21 cellular contexts compared by ENCODE assay signal in the genomic region with DNA sequence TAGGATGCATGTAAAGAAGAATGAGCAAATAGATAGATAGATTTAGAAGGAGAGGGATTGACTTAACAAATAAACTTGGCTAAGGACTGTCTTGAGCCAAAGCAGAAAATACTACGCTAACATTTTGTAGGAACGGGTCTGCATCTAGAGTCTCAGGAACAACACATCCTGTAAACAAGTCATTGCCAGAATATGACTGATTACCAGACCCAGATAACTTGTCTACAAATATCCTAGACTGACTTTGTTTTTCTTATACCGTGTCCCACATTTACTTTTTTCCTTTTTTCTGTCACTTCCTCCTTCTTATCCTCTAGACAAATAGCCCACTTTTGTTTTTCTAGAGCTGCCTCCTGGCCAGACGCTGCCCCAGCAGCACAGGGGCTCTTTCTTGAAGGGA.
"Had no signal": no experiment of that assay in that cellular context is flagged by ENCODE, and none has a peak within 500 bp of the region (broad histone marks: within the 10 kb centered on the region; RNA-seq: fewer than 3 reads in every experiment).

No MANE protein-coding gene starts in this region.

- H3K36me3 ChIP-seq: adrenal gland, cardiac muscle cell, transverse colon, vagina had no signal

- H3K9me3 ChIP-seq: adrenal gland, transverse colon, vagina had no signal

- ATAC-seq: activated CD4-positive, alpha-beta T cell treated with anti-CD3 and anti-CD28 coated beads for 36 hours; effector memory CD8-positive, alpha-beta T cell; left ventricle myocardium superior; natural killer cell had no signal

- H3K27me3 ChIP-seq: adrenal gland, cardiac muscle cell, transverse colon, vagina had no signal

- FAIRE-seq: TTC549 had no signal

- H3K4me1 ChIP-seq: adrenal gland, transverse colon had no signal

- DNase-seq: activated CD4-positive, alpha-beta T cell treated with anti-CD3 and anti-CD28 coated beads for 36 hours; activated CD4-positive, alpha-beta T cell treated with anti-CD3 and anti-CD28 coated beads, Interleukin-2, amount 50 U/mL, for 48 hours; activated gamma-delta T cell; adrenal gland; effector memory CD8-positive, alpha-beta T cell; foreskin fibroblast; left ventricle myocardium superior; natural killer cell; occipital lobe; posterior cingulate gyrus; retina; stimulated activated CD4-positive, alpha-beta T cell treated with anti-CD3 and anti-CD28 coated beads, Interleukin-12 subunit alpha, Interleukin-12 subunit beta, amount 100 ng/mL, for 4 hours; stimulated activated CD4-positive, alpha-beta T cell treated with anti-CD3 and anti-CD28 coated beads, Interleukin-1b, Interleukin-23, amount 100 ng/mL, for 48 hours; stimulated activated CD8-positive, alpha-beta memory T cell treated with anti-CD3 and anti-CD28 coated beads, Interleukin-4, amount 100 ng/mL, for 48 hours; stimulated activated naive CD4-positive, alpha-beta T cell treated with Interleukin-2 at 50 U/mL for 16 hours; substantia nigra; transverse colon had no signal

- H3K4me3 ChIP-seq: adrenal gland, cardiac muscle cell, transverse colon, vagina had no signal

- H3K27ac ChIP-seq: adrenal gland, cardiac muscle cell, epithelial cell of prostate, transverse colon, vagina had no signal
